In the genomic region with DNA sequence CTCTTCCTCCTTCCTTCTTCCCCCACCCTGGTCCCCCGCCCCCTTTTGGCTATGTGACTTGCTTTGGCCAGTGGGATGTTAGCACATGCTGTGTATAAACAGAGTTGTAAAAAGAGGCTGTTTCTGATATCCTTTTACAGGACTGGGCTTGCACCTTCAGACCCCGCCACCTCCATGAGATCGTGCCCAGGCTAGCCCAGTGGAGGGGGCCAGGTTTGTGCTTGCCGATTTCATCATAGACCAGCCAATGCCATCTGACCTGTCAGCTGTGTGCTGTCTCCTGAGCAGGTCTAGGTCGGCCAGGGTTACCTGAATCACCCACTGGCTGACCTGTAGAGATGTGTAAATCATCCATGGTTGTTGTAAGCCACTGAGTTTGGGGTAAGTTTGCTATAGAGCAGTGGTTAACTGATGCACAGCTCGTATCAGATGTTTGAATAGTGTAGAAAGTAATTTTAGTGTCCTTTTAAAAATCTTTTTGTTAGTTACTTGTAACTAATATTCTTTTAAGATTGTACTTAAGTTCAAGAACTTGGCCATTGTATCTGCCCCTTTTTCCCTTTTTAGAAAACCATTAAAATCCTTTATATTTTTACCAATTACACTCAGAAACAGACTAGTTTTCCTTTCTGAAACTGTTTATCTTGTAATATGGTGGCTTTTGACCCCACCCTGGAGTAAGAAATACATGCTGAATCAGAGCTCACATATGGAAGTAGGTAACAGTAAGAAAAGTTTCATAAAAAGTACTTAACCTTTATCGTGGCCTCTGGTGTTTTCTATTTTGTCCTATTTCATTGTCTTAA, we compare ENCODE assay signal across 19 cellular contexts.
DNase-seq lines count a peak whose midpoint lies in the region; ATAC-seq, FAIRE-seq and TF ChIP-seq lines count a peak whose summit lies in the region.
"Had no signal": no experiment of that assay in that cellular context is flagged by ENCODE, and none has a peak within 500 bp of the region (broad histone marks: within the 10 kb centered on the region; RNA-seq: fewer than 3 reads in every experiment).

No MANE protein-coding gene starts in this region.

- H3K27ac ChIP-seq in BLaER1 treated with 17β-estradiol and CSF1 and Interleukin-3, amounts not matched to agents 10 nM and 100 nM: no peak overlapping the region; a peak in 1 of 22 replicates
- H3K27ac ChIP-seq in HUES64 (ENCODE audit: low read depth, low read length) (0 out of 2 replicates have a peak overlapping the region, but pooled peaks have one; percentile 39), right lobe of liver (peak overlapping the region in 1 of 3 donors; percentile 2)
- H3K27ac ChIP-seq: esophagus muscularis mucosa, GM23248, left lung, thoracic aorta had no signal

- FAIRE-seq in bronchial epithelial cell (lab: Jason Lieb, UNC): no peak

- DNase-seq in bronchial epithelial cell (ENCODE audit: low read depth) (peak; percentile 98), right lobe of liver (no peak), GM19240 (ENCODE audit: insufficient read length, low spot score) (no peak)
- DNase-seq: activated CD4-positive, alpha-beta T cell treated with anti-CD3 and anti-CD28 coated beads, Interleukin-2, amount 50 U/mL, for 1 hour; activated gamma-delta T cell; COR-L47; GM23248; left lung; NCI-H2029; NCI-H524 treated with DMSO at 0.1 percent for 48 hours; right cardiac atrium; SHP77 treated with DMSO at 0.1 percent for 48 hours; stimulated activated CD4-positive, alpha-beta T cell treated with anti-CD3 and anti-CD28 coated beads, Interleukin-15, amount 100 ng/mL, for 24 hours had no signal

- H3K4me3 ChIP-seq in BLaER1 treated with 17β-estradiol and CSF1 and Interleukin-3, amounts not matched to agents 10 nM and 100 nM: no peak overlapping the region
- no peak overlapping the region for H3K4me3 ChIP-seq in HUES64 (ENCODE audit: low read length)
- H3K4me3 ChIP-seq in bronchial epithelial cell (ENCODE audit: low read depth, low read length): no peak overlapping the region
- H3K4me3 ChIP-seq in right lobe of liver: no peak overlapping the region
- H3K4me3 ChIP-seq: esophagus muscularis mucosa, GM23248, left lung, thoracic aorta had no signal

- intact Hi-C loops in right lobe of liver (cut with DNase I): no loop called here

- ATAC-seq in right lobe of liver (peak; percentile 58 to 67 (median 62)), GM19023 (IDR thresholded peaks at IDR 0.05; ENCODE audit: unreplicated experiment) (no peak), GM19463 (IDR thresholded peaks at IDR 0.05; ENCODE audit: unreplicated experiment) (no peak)
- ATAC-seq: left lung, right cardiac atrium had no signal

- peaks cover 9 to 28% (median 19%) of the 10 kb centered on the region in 11 experiments; a peak in 20 of 22 replicates for H3K9me3 ChIP-seq in BLaER1 treated with 17β-estradiol and CSF1 and Interleukin-3, amounts not matched to agents 10 nM and 100 nM (replicated peaks in 1 of 11)
- H3K9me3 ChIP-seq in HUES64 (ENCODE audit: insufficient read depth, low read depth, low read length) (peaks cover 11% of the 10 kb centered on the region; the same call in 1 of the 2 replicates), right lobe of liver (no peaks in the 10 kb centered on the region)
- H3K9me3 ChIP-seq: esophagus muscularis mucosa, thoracic aorta had no signal

- peaks cover 19 to 99% (median 67%) of the 10 kb centered on the region in 11 experiments; a peak in 20 of 22 replicates for H4K20me1 ChIP-seq in BLaER1 treated with 17β-estradiol and CSF1 and Interleukin-3, amounts not matched to agents 10 nM and 100 nM

- TF ChIP-seq POLR2A in right lobe of liver (IDR thresholded peaks at IDR 0.05): no peak

- no peak for TF ChIP-seq CTCF in bronchial epithelial cell (IDR thresholded peaks at IDR 0.05; ENCODE audit: insufficient read depth, low read length, severe bottlenecking)
- TF ChIP-seq CTCF in right lobe of liver (IDR thresholded peaks at IDR 0.05): no peak

- peaks cover 19 to 66% (median 31%) of the 10 kb centered on the region in 11 experiments for H3K36me3 ChIP-seq in BLaER1 treated with 17β-estradiol and CSF1 and Interleukin-3, amounts not matched to agents 10 nM and 100 nM
- H3K36me3 ChIP-seq in HUES64 (ENCODE audit: insufficient read depth, low read length): no peaks in the 10 kb centered on the region; the same call in 1 of the 2 replicates
- H3K36me3 ChIP-seq in bronchial epithelial cell (ENCODE audit: control insufficient read depth, insufficient read depth, low read length): no peaks in the 10 kb centered on the region
- no peaks in the 10 kb centered on the region for H3K36me3 ChIP-seq in right lobe of liver
- H3K36me3 ChIP-seq: left lung, thoracic aorta had no signal

- 92% methylated on average over 6 of the region's 7 CpGs for WGBS in HUES64
- WGBS in right lobe of liver (ENCODE audit: insufficient coverage, low coverage, low lambda C conversion rate, missing lambda C conversion rate): 53% methylated on average over 6 of the region's 7 CpGs

- peak overlapping the region in 7 of 11 experiments; percentile 2 to 91 (median 49); a peak in 7 of 22 replicates for H3K4me2 ChIP-seq in BLaER1 treated with 17β-estradiol and CSF1 and Interleukin-3, amounts not matched to agents 10 nM and 100 nM

- peaks cover 56 to 88% (median 73%) of the 10 kb centered on the region in 10 experiments for H3K4me1 ChIP-seq in BLaER1 treated with 17β-estradiol and CSF1 and Interleukin-3, amounts not matched to agents 10 nM and 100 nM
- H3K4me1 ChIP-seq in HUES64 (ENCODE audit: insufficient read depth, low read length): peaks cover 36% of the 10 kb centered on the region
- H3K4me1 ChIP-seq in right lobe of liver: peaks cover 0 to 47% (median 9%) of the 10 kb centered on the region in 4 donors

- H3K27me3 ChIP-seq in BLaER1 treated with 17β-estradiol and CSF1 and Interleukin-3, amounts not matched to agents 10 nM and 100 nM: no peaks in the 10 kb centered on the region
- H3K27me3 ChIP-seq in HUES64 (ENCODE audit: insufficient read depth, low read length): no peaks in the 10 kb centered on the region
- H3K27me3 ChIP-seq in bronchial epithelial cell (ENCODE audit: control insufficient read depth, insufficient read depth, low read length): no peaks in the 10 kb centered on the region
- H3K27me3 ChIP-seq in right lobe of liver: no peaks in the 10 kb centered on the region
- H3K27me3 ChIP-seq: esophagus muscularis mucosa, left lung had no signal

- H3K9ac ChIP-seq in BLaER1 treated with 17β-estradiol and CSF1 and Interleukin-3, amounts not matched to agents 10 nM and 100 nM: no peak overlapping the region
- H3K9ac ChIP-seq in HUES64 (ENCODE audit: low read depth, low read length): no peak overlapping the region
- H3K9ac ChIP-seq: GM23248 had no signal

Comparison
In these comparisons a context has a peak if more than half of its experiments do, and no peak if none do; other contexts are left out.
1. ATAC-seq: peak in right lobe of liver (4 of 4); none in GM19023 (single experiment) and GM19463 (single experiment).